Comparison of ENCODE assay signal across 16 cellular contexts in the genomic region with DNA sequence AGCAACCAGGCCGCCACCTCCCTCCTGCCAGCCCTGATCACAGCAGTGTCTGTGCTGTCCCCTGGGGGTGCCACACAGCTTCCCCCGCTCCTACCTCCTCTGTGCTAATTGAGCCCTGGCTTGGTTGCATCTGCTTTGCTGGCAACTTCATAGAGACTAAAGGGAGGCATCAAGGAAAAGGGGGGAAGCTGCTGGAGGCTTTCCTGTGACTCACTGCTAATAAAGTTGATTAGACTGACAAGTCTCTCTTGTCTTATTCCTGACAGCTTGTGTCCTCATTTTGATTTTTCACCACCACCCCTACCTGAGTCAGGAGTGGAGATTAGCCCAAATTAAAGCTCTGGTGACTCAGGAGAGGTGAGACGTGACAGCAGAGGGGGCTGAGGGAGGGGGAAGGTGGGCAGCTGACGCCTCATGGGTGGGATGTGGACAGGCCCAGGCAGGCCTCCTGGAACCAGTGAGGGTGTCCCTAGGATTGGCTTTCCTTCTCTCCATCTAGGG.
DNase-seq lines count a peak whose midpoint lies in the region; ATAC-seq, FAIRE-seq and TF ChIP-seq lines count a peak whose summit lies in the region.
"Had no signal": no experiment of that assay in that cellular context is flagged by ENCODE, and none has a peak within 500 bp of the region (broad histone marks: within the 10 kb centered on the region; RNA-seq: fewer than 3 reads in every experiment).

No MANE protein-coding gene starts in this region.

- no peak overlapping the region for H3K4me3 ChIP-seq in BLaER1
- H3K4me3 ChIP-seq in Panc1 (ENCODE audit: low read depth in 2 of 2, low read length in 2 of 2): no peak overlapping the region
- peak overlapping the region in 1 of 3 experiments; percentile 7 for H3K4me3 ChIP-seq in keratinocyte (ENCODE audit: control insufficient read depth in 2 of 3, extremely low read depth in 1 of 3, insufficient read depth in 2 of 3, low read depth in 1 of 3, low read length in 3 of 3)
- H3K4me3 ChIP-seq: mucosa of descending colon had no signal

- FAIRE-seq in keratinocyte (lab: Jason Lieb, UNC): peak; percentile 93

- dilution Hi-C loops in keratinocyte (cut with MboI; ENCODE audit: extremely low pct_ligation_motif_present, low sequenced_read_pairs): no loop called here

- CTCF ChIA-PET in Panc1 (lab: Charles Lee): no interaction called here
- CTCF ChIA-PET in activated CD4-positive, alpha-beta T cell treated with anti-CD3 and anti-CD28 coated beads for 36 hours (lab: Charles Lee): no interaction called here

- no peaks in the 10 kb centered on the region for H3K36me3 ChIP-seq in BLaER1
- H3K36me3 ChIP-seq in Panc1 (ENCODE audit: control insufficient read depth, insufficient read depth, low read length): no peaks in the 10 kb centered on the region
- H3K36me3 ChIP-seq in keratinocyte (ENCODE audit: control insufficient read depth in 2 of 2, extremely low read depth in 1 of 2, insufficient read depth in 2 of 2, low read length in 2 of 2): no peaks in the 10 kb centered on the region

- H3K36me3 Mint-ChIP-seq in activated CD4-positive, alpha-beta T cell treated with anti-CD3 and anti-CD28 coated beads for 36 hours (ENCODE audit: low read depth): no peaks in the 10 kb centered on the region
- H3K36me3 Mint-ChIP-seq: activated naive CD4-positive, alpha-beta T cell treated with anti-CD3 and anti-CD28 coated beads, Interleukin-2, amount 10 ng/mL, durations not matched to agents 7 days and 5 days; brain had no signal

- in situ Hi-C loops in Panc1 (cut with HindIII; ENCODE audit: low pct_unique_long_range_greater_than_20kb, low sequenced_read_pairs): no loop called here

- no peaks in the 10 kb centered on the region for H3K27me3 Mint-ChIP-seq in activated CD4-positive, alpha-beta T cell treated with anti-CD3 and anti-CD28 coated beads for 36 hours
- H3K27me3 Mint-ChIP-seq: activated naive CD4-positive, alpha-beta T cell treated with anti-CD3 and anti-CD28 coated beads, Interleukin-2, amount 10 ng/mL, durations not matched to agents 7 days and 5 days had no signal

- POLR2A ChIA-PET in Panc1 (lab: Charles Lee): no interaction called here
- POLR2A ChIA-PET in activated CD4-positive, alpha-beta T cell treated with anti-CD3 and anti-CD28 coated beads for 36 hours (lab: Charles Lee): no interaction called here

- peak; percentile 17 for DNase-seq in HT-29 (ENCODE audit: low spot score)
- no peak for DNase-seq in Panc1 (ENCODE audit: low read depth, low spot score)
- DNase-seq in keratinocyte (ENCODE audit: low read depth, low spot score): peak; percentile 90
- DNase-seq in activated CD4-positive, alpha-beta T cell treated with anti-CD3 and anti-CD28 coated beads for 36 hours: no peak
- DNase-seq in NCI-H2196 treated with DMSO at 0.1 percent for 48 hours (lab: John Stamatoyannopoulos, UW; ENCODE audit: unreplicated experiment): no peak
- no peak for DNase-seq in MV-4-11 (lab: John Stamatoyannopoulos, UW)
- DNase-seq: activated naive CD4-positive, alpha-beta T cell treated with anti-CD3 and anti-CD28 coated beads, Interleukin-2, amount 10 ng/mL, durations not matched to agents 7 days and 5 days; effector memory CD4-positive, alpha-beta T cell; foreskin melanocyte; mucosa of descending colon; NCI-H774; SIG-M5; stimulated activated CD4-positive, alpha-beta T cell treated with anti-CD3 and anti-CD28 coated beads, Interleukin-15, amount 100 ng/mL, for 24 hours had no signal

- H3K4me2 ChIP-seq in BLaER1 (peak overlapping the region; percentile 47), keratinocyte (ENCODE audit: control insufficient read depth, extremely low read depth, insufficient read depth, low read depth, low read length) (peak overlapping the region; percentile 22)

- intact Hi-C loops in Panc1 (cut with micrococcal nuclease; ENCODE audit: unreplicated experiment): no loop called here
- intact Hi-C loops in activated CD4-positive, alpha-beta T cell treated with anti-CD3 and anti-CD28 coated beads for 36 hours (cut with DNase I, micrococcal nuclease): no loop called here

- H3K27ac ChIP-seq in BLaER1 (peak overlapping the region; percentile 16; the same call in 1 of the 2 replicates), Panc1 (ENCODE audit: low read length) (no peak overlapping the region), keratinocyte (ENCODE audit: control insufficient read depth, insufficient read depth, low read length) (peak overlapping the region; percentile 34)

- no TSS peak for BruUV-seq in Panc1 (replicated peaks; lab: Mats Ljungman, UMichigan)

- no peaks in the 10 kb centered on the region for H3K9me3 Mint-ChIP-seq in activated CD4-positive, alpha-beta T cell treated with anti-CD3 and anti-CD28 coated beads for 36 hours (ENCODE audit: low read depth)
- H3K9me3 Mint-ChIP-seq: brain had no signal

- no peak overlapping the region for H3K4me3 Mint-ChIP-seq in activated CD4-positive, alpha-beta T cell treated with anti-CD3 and anti-CD28 coated beads for 36 hours
- H3K4me3 Mint-ChIP-seq: activated naive CD4-positive, alpha-beta T cell treated with anti-CD3 and anti-CD28 coated beads, Interleukin-2, amount 10 ng/mL, durations not matched to agents 7 days and 5 days; brain had no signal

- H3K79me2 ChIP-seq in keratinocyte (ENCODE audit: control insufficient read depth, insufficient read depth, low read length): no peaks in the 10 kb centered on the region

- no peaks in the 10 kb centered on the region for H3K9me1 ChIP-seq in keratinocyte (ENCODE audit: control insufficient read depth, extremely low read depth, insufficient read depth, low read length)

- TF ChIP-seq CTCF in Panc1 (IDR thresholded peaks at IDR 0.05) (no peak), keratinocyte (optimal IDR thresholded peaks at IDR 0.05 in 1 of 3, IDR thresholded peaks at IDR 0.05 in 1 of 3, conservative IDR thresholded peaks at IDR 0.05 in 1 of 3; ENCODE audit: extremely low read depth in 1 of 3, insufficient read depth in 2 of 3, low read length in 3 of 3) (no peak)

- H3K27me3 ChIP-seq in BLaER1 (no peaks in the 10 kb centered on the region), Panc1 (ENCODE audit: control insufficient read depth, insufficient read depth, low read length) (no peaks in the 10 kb centered on the region), keratinocyte (ENCODE audit: control insufficient read depth, extremely low read depth, insufficient read depth, low read length) (no peaks in the 10 kb centered on the region)

- H3K9me3 ChIP-seq in BLaER1 (no peaks in the 10 kb centered on the region), Panc1 (ENCODE audit: control insufficient read depth, insufficient read depth, low read depth, low read length) (no peaks in the 10 kb centered on the region), keratinocyte (ENCODE audit: control insufficient read depth, low read depth, low read length) (no peaks in the 10 kb centered on the region)
- H3K9me3 ChIP-seq: mucosa of descending colon had no signal

- H2AFZ ChIP-seq in keratinocyte (ENCODE audit: control insufficient read depth, low read length): peak overlapping the region; percentile 11

- ATAC-seq in Panc1 (peak; percentile 81; the same call in 1 of the 2 replicates), HG03196 (IDR thresholded peaks at IDR 0.05; ENCODE audit: unreplicated experiment) (no peak)
- no peak for ATAC-seq in activated CD4-positive, alpha-beta T cell treated with anti-CD3 and anti-CD28 coated beads for 36 hours
- ATAC-seq: mucosa of descending colon had no signal

- no peaks in the 10 kb centered on the region for H3K4me1 Mint-ChIP-seq in activated CD4-positive, alpha-beta T cell treated with anti-CD3 and anti-CD28 coated beads for 36 hours
- H3K4me1 Mint-ChIP-seq: activated naive CD4-positive, alpha-beta T cell treated with anti-CD3 and anti-CD28 coated beads, Interleukin-2, amount 10 ng/mL, durations not matched to agents 7 days and 5 days; brain had no signal

- H3K4me1 ChIP-seq in BLaER1: peaks cover 13% of the 10 kb centered on the region
- peaks cover 3% of the 10 kb centered on the region; the same call in 1 of the 2 replicates for H3K4me1 ChIP-seq in Panc1 (ENCODE audit: control insufficient read depth, insufficient read depth, low read length)
- H3K4me1 ChIP-seq in keratinocyte (ENCODE audit: control insufficient read depth, extremely low read depth, insufficient read depth, low read length): peaks cover 23% of the 10 kb centered on the region

- H4K20me1 ChIP-seq in BLaER1 (no peaks in the 10 kb centered on the region), keratinocyte (ENCODE audit: control insufficient read depth, extremely low read depth, insufficient read depth, low read length) (no peaks in the 10 kb centered on the region)

- no peak overlapping the region for H3K9ac ChIP-seq in BLaER1
- peak overlapping the region; percentile 5 for H3K9ac ChIP-seq in keratinocyte (ENCODE audit: control insufficient read depth, extremely low read depth, insufficient read depth, low read length)

- no peak overlapping the region for H3K27ac Mint-ChIP-seq in activated CD4-positive, alpha-beta T cell treated with anti-CD3 and anti-CD28 coated beads for 36 hours
- H3K27ac Mint-ChIP-seq: activated naive CD4-positive, alpha-beta T cell treated with anti-CD3 and anti-CD28 coated beads, Interleukin-2, amount 10 ng/mL, durations not matched to agents 7 days and 5 days had no signal

Comparison
In these comparisons a context has a peak if more than half of its experiments do, and no peak if none do; other contexts are left out.
1. DNase-seq: peak in HT-29 (single experiment) and keratinocyte (single experiment); none in Panc1 (single experiment), activated CD4-positive, alpha-beta T cell treated with anti-CD3 and anti-CD28 coated beads for 36 hours (single experiment), NCI-H2196 treated with DMSO at 0.1 percent for 48 hours (single experiment) and MV-4-11 (single experiment).